Comparison of ENCODE assay signal across 21 cellular contexts in genomic region chr10:62584726-62585125, GRCh38.
DNase-seq lines count a peak whose midpoint lies in the region; ATAC-seq and TF ChIP-seq lines count a peak whose summit lies in the region.
"Had no signal": no experiment of that assay in that cellular context is flagged by ENCODE, and none has a peak within 500 bp of the region (broad histone marks: within the 10 kb centered on the region; RNA-seq: fewer than 3 reads in every experiment).

No MANE protein-coding gene starts in this region.

- H2AFZ ChIP-seq in SK-N-SH (ENCODE audit: low read depth) (no peak overlapping the region), OCI-LY7 (ENCODE audit: low read length) (no peak overlapping the region)

- H3K4me1 ChIP-seq in SK-N-SH (ENCODE audit: control insufficient read depth in 1 of 2, insufficient read depth in 2 of 2, low read depth in 1 of 2, low read length in 1 of 2), result peaks cover 0 to 37% of the 10 kb centered on the region in 2 experiments
- peaks cover 45% of the 10 kb centered on the region for H3K4me1 ChIP-seq in SJSA1 (replicated peaks)
- H3K4me1 ChIP-seq in gastroesophageal sphincter, result peaks cover 0 to 35% (median 12%) of the 10 kb centered on the region in 3 donors
- H3K4me1 ChIP-seq in OCI-LY7 (ENCODE audit: insufficient read depth, low read length, poor library complexity, severe bottlenecking), result no peaks in the 10 kb centered on the region
- H3K4me1 ChIP-seq in spleen, result peaks cover 0 to 31% (median 2%) of the 10 kb centered on the region in 6 donors
- H3K4me1 ChIP-seq: ascending aorta had no signal

- CTCF ChIA-PET in SK-N-SH (lab: Yijun Ruan, JAX), result interaction anchor here (1.7 to 1.9 kb wide), 2 partner anchors 9 to 147 kb away, joined by 3 to 8 read pairs; no protein-coding TSS in a partner anchor
- CTCF ChIA-PET in OCI-LY7 (lab: Charles Lee; ENCODE audit: unreplicated experiment), result no interaction called here

- POLR2A ChIA-PET in SK-N-SH (lab: Yijun Ruan, JAX) (no interaction called here), OCI-LY7 (lab: Charles Lee) (interaction anchor here (0.7 to 1.6 kb wide), 2 partner anchors 9 to 40 kb away, joined by 3 to 6 read pairs; no protein-coding TSS in a partner anchor)

- TF ChIP-seq POLR2A in gastroesophageal sphincter (IDR thresholded peaks at IDR 0.05) (no peak), spleen (IDR thresholded peaks at IDR 0.05) (no peak), lower leg skin (IDR thresholded peaks at IDR 0.05) (no peak)

- H3K27ac ChIP-seq in SK-N-SH (ENCODE audit: low read depth in 2 of 2, low read length in 1 of 2) (peak overlapping the region; percentile 84 to 96), SJSA1 (peak overlapping the region; percentile 6), gastroesophageal sphincter (peak overlapping the region in 3 of 4 donors; percentile 46 to 67 (median 48)), OCI-LY7 (ENCODE audit: low read depth, low read length, poor library complexity, severe bottlenecking) (no peak overlapping the region), spleen (peak overlapping the region in 3 of 8 donors; percentile 43 to 62 (median 44))
- H3K27ac ChIP-seq: 22Rv1, ascending aorta had no signal

- no peak overlapping the region for H3K4me2 ChIP-seq in SK-N-SH
- no peak overlapping the region for H3K4me2 ChIP-seq in OCI-LY7 (ENCODE audit: low read length)

- H3K27ac Mint-ChIP-seq in stimulated activated memory B cell treated with anti-CD40 and anti-IgM and Interleukin-4, amounts not matched to agents 10 μg/mL and 1 μg/mL and 100 μg/mL, for 72 hours, result peak overlapping the region; percentile 20
- H3K27ac Mint-ChIP-seq: activated B cell treated with CpG ODN at 0.5 μM for 24 hours; activated CD8-positive, alpha-beta T cell treated with anti-CD3 and anti-CD28 coated beads, Interleukin-2, amount 10 ng/mL, durations not matched to agents 7 days and 5 days; activated naive CD4-positive, alpha-beta T cell treated with anti-CD3 and anti-CD28 coated beads for 36 hours; activated T-cell treated with anti-CD3 and anti-CD28 coated beads, Interleukin-2, amount 50 U/mL, for 24 hours had no signal

- 28% methylated on average over 2 of the region's 2 CpGs for WGBS in SK-N-SH (ENCODE audit: low lambda C conversion rate)
- WGBS in gastroesophageal sphincter (ENCODE audit: low coverage in 1 of 2), 2 donors, result 34 to 47% methylated on average over 2 of the region's 2 CpGs
- WGBS in spleen, 5 donors, result 64 to 91% (median 74%) methylated on average over 2 of the region's 2 CpGs
- 74 to 75% methylated on average over 2 of the region's 2 CpGs for WGBS in lower leg skin, 2 donors

- no peaks in the 10 kb centered on the region for H4K20me1 ChIP-seq in SK-N-SH (ENCODE audit: insufficient read depth)
- H4K20me1 ChIP-seq in OCI-LY7 (ENCODE audit: insufficient read depth, low read length), result no peaks in the 10 kb centered on the region

- no peaks in the 10 kb centered on the region for H3K9me2 ChIP-seq in SK-N-SH
- no peaks in the 10 kb centered on the region for H3K9me2 ChIP-seq in OCI-LY7 (ENCODE audit: insufficient read depth, low read length)

- no peak; the same call in 2 of the 3 replicates for ATAC-seq in SK-N-SH treated with all-trans-retinoic acid at 6 μM for 48 hours
- no peak for ATAC-seq in gastroesophageal sphincter
- no peak for ATAC-seq in stimulated activated memory B cell treated with anti-CD40 and anti-IgM and Interleukin-4, amounts not matched to agents 10 μg/mL and 1 μg/mL and 100 μg/mL, for 72 hours
- ATAC-seq: activated CD8-positive, alpha-beta T cell treated with anti-CD3 and anti-CD28 coated beads, Interleukin-2, amount 10 ng/mL, durations not matched to agents 7 days and 5 days had no signal

- no peaks in the 10 kb centered on the region for H3K9me3 Mint-ChIP-seq in stimulated activated memory B cell treated with anti-CD40 and anti-IgM and Interleukin-4, amounts not matched to agents 10 μg/mL and 1 μg/mL and 100 μg/mL, for 72 hours

- no peaks in the 10 kb centered on the region for H3K27me3 ChIP-seq in SK-N-SH (ENCODE audit: insufficient read depth)
- no peaks in the 10 kb centered on the region for H3K27me3 ChIP-seq in SJSA1 (replicated peaks)
- H3K27me3 ChIP-seq in gastroesophageal sphincter, result no peaks in the 10 kb centered on the region
- no peaks in the 10 kb centered on the region for H3K27me3 ChIP-seq in spleen (replicated peaks in 1 of 7)
- H3K27me3 ChIP-seq: ascending aorta, upper lobe of left lung had no signal

- H3K9me3 ChIP-seq in SK-N-SH (0 out of 2 replicates have a peak, but pooled peaks cover 4% of the 10 kb centered on the region), SJSA1 (replicated peaks) (no peaks in the 10 kb centered on the region), gastroesophageal sphincter (no peaks in the 10 kb centered on the region), OCI-LY7 (ENCODE audit: low read length) (no peaks in the 10 kb centered on the region), spleen (peaks cover 0 to 4% (median 0%) of the 10 kb centered on the region in 8 donors)
- H3K9me3 ChIP-seq: ascending aorta, upper lobe of left lung had no signal

- TF ChIP-seq RAD21 in SK-N-SH (IDR thresholded peaks at IDR 0.05; ENCODE audit: low read length), result no peak

- peaks cover 40% of the 10 kb centered on the region for H3F3A ChIP-seq in SK-N-SH (replicated peaks; ENCODE audit: insufficient read depth)

- TF ChIP-seq CTCF in SK-N-SH (IDR thresholded peaks at IDR 0.05) (no peak), gastroesophageal sphincter (IDR thresholded peaks at IDR 0.05) (no peak), OCI-LY7 (conservative IDR thresholded peaks at IDR 0.05; ENCODE audit: low read length) (no peak), spleen (IDR thresholded peaks at IDR 0.05 in 8 of 11, conservative IDR thresholded peaks at IDR 0.05 in 3 of 11) (no peak), lower leg skin (IDR thresholded peaks at IDR 0.05) (no peak)

- DNase-seq in SK-N-SH (no peak), SJSA1 (ENCODE audit: low read depth in 1 of 2, low spot score in 2 of 2) (no peak), OCI-LY7 (ENCODE audit: low spot score) (no peak), spleen (no peak), lower leg skin (ENCODE audit: low spot score in 2 of 2) (no peak)
- DNase-seq: activated B cell treated with CpG ODN at 0.5 μM for 24 hours; activated CD8-positive, alpha-beta T cell treated with anti-CD3 and anti-CD28 coated beads, Interleukin-2, amount 10 ng/mL, durations not matched to agents 7 days and 5 days; activated naive CD4-positive, alpha-beta T cell treated with anti-CD3 and anti-CD28 coated beads for 36 hours; activated T-cell treated with anti-CD3 and anti-CD28 coated beads, Interleukin-2, amount 50 U/mL, for 24 hours; NCI-H1417 treated with DMSO at 0.1 percent for 48 hours; NCI-H526 treated with DMSO at 0.1 percent for 48 hours; retina; SIG-M5; stimulated activated CD4-positive, alpha-beta T cell treated with anti-CD3 and anti-CD28 coated beads, Interleukin-2, amount 100 ng/mL, for 24 hours; upper lobe of left lung had no signal

- no peaks in the 10 kb centered on the region for H3K27me3 Mint-ChIP-seq in stimulated activated memory B cell treated with anti-CD40 and anti-IgM and Interleukin-4, amounts not matched to agents 10 μg/mL and 1 μg/mL and 100 μg/mL, for 72 hours
- H3K27me3 Mint-ChIP-seq: activated B cell treated with CpG ODN at 0.5 μM for 24 hours had no signal

- BruUV-seq in OCI-LY7 (replicated peaks; lab: Mats Ljungman, UMichigan), result no TSS peak

- no peaks in the 10 kb centered on the region for H3K36me3 ChIP-seq in SK-N-SH (replicated peaks in 1 of 2; ENCODE audit: control insufficient read depth in 1 of 2, insufficient read depth in 2 of 2, low read length in 1 of 2)
- H3K36me3 ChIP-seq in SJSA1, result no peaks in the 10 kb centered on the region
- H3K36me3 ChIP-seq in gastroesophageal sphincter, result no peaks in the 10 kb centered on the region
- no peaks in the 10 kb centered on the region for H3K36me3 ChIP-seq in OCI-LY7 (ENCODE audit: insufficient read depth, low read length)
- no peaks in the 10 kb centered on the region for H3K36me3 ChIP-seq in spleen
- H3K36me3 ChIP-seq: ascending aorta, upper lobe of left lung had no signal

- H3K4me3 Mint-ChIP-seq in stimulated activated memory B cell treated with anti-CD40 and anti-IgM and Interleukin-4, amounts not matched to agents 10 μg/mL and 1 μg/mL and 100 μg/mL, for 72 hours, result no peak overlapping the region
- H3K4me3 Mint-ChIP-seq: activated B cell treated with CpG ODN at 0.5 μM for 24 hours; activated CD8-positive, alpha-beta T cell treated with anti-CD3 and anti-CD28 coated beads, Interleukin-2, amount 10 ng/mL, durations not matched to agents 7 days and 5 days; activated naive CD4-positive, alpha-beta T cell treated with anti-CD3 and anti-CD28 coated beads for 36 hours; activated T-cell treated with anti-CD3 and anti-CD28 coated beads, Interleukin-2, amount 50 U/mL, for 24 hours had no signal

- H3K36me3 Mint-ChIP-seq in stimulated activated memory B cell treated with anti-CD40 and anti-IgM and Interleukin-4, amounts not matched to agents 10 μg/mL and 1 μg/mL and 100 μg/mL, for 72 hours, result no peaks in the 10 kb centered on the region

- intact Hi-C loops in OCI-LY7 (cut with micrococcal nuclease; ENCODE audit: unreplicated experiment) (no loop called here), spleen (cut with DNase I; ENCODE audit: low total_unique reads) (loop anchor here (10.0 kb wide), 1 partner anchor 500 kb away; no protein-coding TSS in a partner anchor), lower leg skin (cut with DNase I; ENCODE audit: low total_unique reads) (no loop called here)

- peaks cover 32% of the 10 kb centered on the region for H3K4me1 Mint-ChIP-seq in stimulated activated memory B cell treated with anti-CD40 and anti-IgM and Interleukin-4, amounts not matched to agents 10 μg/mL and 1 μg/mL and 100 μg/mL, for 72 hours

- H3K79me2 ChIP-seq in SK-N-SH (ENCODE audit: insufficient read depth), result no peaks in the 10 kb centered on the region
- no peaks in the 10 kb centered on the region for H3K79me2 ChIP-seq in OCI-LY7 (ENCODE audit: insufficient read depth, low read depth, low read length)

- TF ChIP-seq EP300 in SK-N-SH (IDR thresholded peaks at IDR 0.05; ENCODE audit: borderline replicate concordance in 1 of 2, low read depth in 1 of 2, low read length in 1 of 2), result no peak
- TF ChIP-seq EP300 in gastroesophageal sphincter (IDR thresholded peaks at IDR 0.05), result no peak

- H3K9ac ChIP-seq in SK-N-SH, result no peak overlapping the region

- H3K4me3 ChIP-seq in SK-N-SH (ENCODE audit: low read depth in 2 of 2, low read length in 1 of 2) (no peak overlapping the region), SJSA1 (no peak overlapping the region), gastroesophageal sphincter (no peak overlapping the region), OCI-LY7 (ENCODE audit: low read depth, low read length, poor library complexity, severe bottlenecking) (no peak overlapping the region), spleen (no peak overlapping the region), lower leg skin (ENCODE audit: low read depth, poor library complexity, severe bottlenecking) (no peak overlapping the region)
- H3K4me3 ChIP-seq: ascending aorta, coronary artery, upper lobe of left lung had no signal

TF ChIP-seq in SK-N-SH, 30 proteins besides CTCF, POLR2A, EP300 and RAD21 (continues in another document):
- 0 out of 2 replicates have a peak, but pooled peaks have one; percentile 7 for TF ChIP-seq FOXM1 (IDR thresholded peaks at IDR 0.05; ENCODE audit: low read depth)

TF ChIP-seq in SK-N-SH treated with all-trans-retinoic acid at 6 μM for 48 hours, 23 proteins besides CTCF, POLR2A, EP300 and RAD21 (continues in another document):
- no peak for TF ChIP-seq TCF4 (CRISPR knock-in tag; IDR thresholded peaks at IDR 0.05; ENCODE audit: borderline replicate concordance)
- TF ChIP-seq ZC3H10 (CRISPR knock-in tag; IDR thresholded peaks at IDR 0.05), result no peak
